Comparison of ENCODE assay signal across 28 cellular contexts in genomic region chr1:188594542-188595235, GRCh38.
DNase-seq lines count a peak whose midpoint lies in the region; ATAC-seq, FAIRE-seq and TF ChIP-seq lines count a peak whose summit lies in the region.
"Had no signal": no experiment of that assay in that cellular context is flagged by ENCODE, and none has a peak within 500 bp of the region (broad histone marks: within the 10 kb centered on the region; RNA-seq: fewer than 3 reads in every experiment).

No MANE protein-coding gene starts in this region.

- no peaks in the 10 kb centered on the region for H3K9me3 ChIP-seq in neural progenitor cell (ENCODE audit: low read depth)
- peaks cover 4% of the 10 kb centered on the region for H3K9me3 ChIP-seq in mesenchymal stem cell (ENCODE audit: control insufficient read depth, low read length)
- no peaks in the 10 kb centered on the region for H3K9me3 ChIP-seq in sigmoid colon
- H3K9me3 ChIP-seq: ascending aorta, colonic mucosa, tibial nerve had no signal

- TF ChIP-seq CTCF in D721Med (IDR thresholded peaks at IDR 0.05; ENCODE audit: insufficient read depth, missing control alignments) (peak; percentile 15), LNCAP (IDR thresholded peaks at IDR 0.05) (peak; percentile 72), astrocyte of the cerebellum (IDR thresholded peaks at IDR 0.05; ENCODE audit: low read depth, low read length, missing control alignments) (peak; percentile 33), neural progenitor cell (IDR thresholded peaks at IDR 0.05) (peak; percentile 52), sigmoid colon (IDR thresholded peaks at IDR 0.05) (no peak)

- no peak overlapping the region for H2BK15ac ChIP-seq in mesenchymal stem cell (ENCODE audit: low read depth, poor library complexity, severe bottlenecking)

- no peaks in the 10 kb centered on the region for H4K20me1 ChIP-seq in neural progenitor cell (ENCODE audit: low read depth)

- H3K4me3 ChIP-seq in astrocyte of the cerebellum (ENCODE audit: low read depth, low read length) (no peak overlapping the region), neural progenitor cell (no peak overlapping the region), mesenchymal stem cell (ENCODE audit: insufficient read depth in 1 of 2, low read depth in 1 of 2, low read length in 2 of 2) (no peak overlapping the region), sigmoid colon (no peak overlapping the region)
- H3K4me3 ChIP-seq: ascending aorta, colonic mucosa, GM12878, tibial nerve had no signal

- H4K8ac ChIP-seq in mesenchymal stem cell (ENCODE audit: low read length), result no peak overlapping the region

- no peaks in the 10 kb centered on the region for H3K79me1 ChIP-seq in mesenchymal stem cell (replicated peaks; ENCODE audit: low read length, poor library complexity, severe bottlenecking)

- no peak overlapping the region for H2BK12ac ChIP-seq in mesenchymal stem cell (ENCODE audit: low read length in 2 of 2)

- no peak overlapping the region for H3K27ac Mint-ChIP-seq in neural progenitor cell
- H3K27ac Mint-ChIP-seq: activated CD4-positive, alpha-beta T cell treated with anti-CD3 and anti-CD28 coated beads, Interleukin-2, amount 10 ng/mL, durations not matched to agents 7 days and 5 days; B cell; naive thymus-derived CD4-positive, alpha-beta T cell; T-cell had no signal

- no peaks in the 10 kb centered on the region for H3K79me2 ChIP-seq in neural progenitor cell (ENCODE audit: low read depth)
- H3K79me2 ChIP-seq: parathyroid adenoma had no signal

- H3K9ac ChIP-seq in neural progenitor cell (no peak overlapping the region), mesenchymal stem cell (ENCODE audit: low read length) (no peak overlapping the region)
- H3K9ac ChIP-seq: parathyroid adenoma had no signal

- no peak for TF ChIP-seq EP300 in sigmoid colon (IDR thresholded peaks at IDR 0.05)

- no peak overlapping the region for H2AFZ ChIP-seq in neural progenitor cell (replicated peaks)
- H2AFZ ChIP-seq in mesenchymal stem cell (ENCODE audit: low read depth, low read length), result no peak overlapping the region
- H2AFZ ChIP-seq: parathyroid adenoma had no signal

- H3K36me3 ChIP-seq in neural progenitor cell (no peaks in the 10 kb centered on the region), mesenchymal stem cell (ENCODE audit: control insufficient read depth in 1 of 2, insufficient read depth in 2 of 2, low read depth in 1 of 2, low read length in 2 of 2) (no peaks in the 10 kb centered on the region), sigmoid colon (no peaks in the 10 kb centered on the region)
- H3K36me3 ChIP-seq: ascending aorta, colonic mucosa, tibial nerve had no signal

- DNase-seq in D721Med (ENCODE audit: insufficient read length, low spot score) (no peak), astrocyte of the cerebellum (ENCODE audit: low read depth) (no peak), neural progenitor cell (ENCODE audit: low spot score) (no peak), Ammon's horn (ENCODE audit: low spot score) (no peak), mesenchymal stem cell (no peak), sigmoid colon (no peak)
- DNase-seq: activated CD4-positive, alpha-beta T cell treated with anti-CD3 and anti-CD28 coated beads, Interleukin-2, amount 10 ng/mL, durations not matched to agents 7 days and 5 days; activated naive CD4-positive, alpha-beta T cell treated with Interleukin-2 at 50 U/mL for 16 hours; Calu3; colonic mucosa; GF-D8; hypothalamus; KG1; kidney; mesendoderm; naive thymus-derived CD4-positive, alpha-beta T cell; NCI-H1105; NCI-H510A; stimulated activated naive CD8-positive, alpha-beta T cell treated with anti-CD3 and anti-CD28 coated beads, Interleukin-15, Interleukin-2, amounts not matched to agents 100 U/mL and 50 U/mL, for 24 hours; T-cell had no signal

- in situ Hi-C loops in astrocyte of the cerebellum (cut with HindIII; ENCODE audit: low sequenced_read_pairs), result no loop called here

- no peaks in the 10 kb centered on the region for H3F3A ChIP-seq in neural progenitor cell (ENCODE audit: low read depth)

- H3K27me3 ChIP-seq in neural progenitor cell, result no peaks in the 10 kb centered on the region
- H3K27me3 ChIP-seq in mesenchymal stem cell (ENCODE audit: control insufficient read depth in 1 of 2, insufficient read depth in 1 of 2, low read length in 2 of 2), result no peaks in the 10 kb centered on the region
- no peaks in the 10 kb centered on the region for H3K27me3 ChIP-seq in sigmoid colon
- H3K27me3 ChIP-seq: ascending aorta, colonic mucosa, tibial nerve had no signal

- H2BK120ac ChIP-seq in mesenchymal stem cell (ENCODE audit: low read depth, low read length), result no peak overlapping the region

- H3K27ac ChIP-seq in neural progenitor cell (no peak overlapping the region), mesenchymal stem cell (ENCODE audit: low read length, poor library complexity, severe bottlenecking) (no peak overlapping the region), sigmoid colon (no peak overlapping the region)
- H3K27ac ChIP-seq: ascending aorta, colonic mucosa, parathyroid adenoma, tibial nerve had no signal

- no peak for FAIRE-seq in D721Med (lab: Jason Lieb, UNC)
- FAIRE-seq: endometrium, GM12878, kidney had no signal

- H3K4me1 ChIP-seq in neural progenitor cell (no peaks in the 10 kb centered on the region), mesenchymal stem cell (ENCODE audit: control insufficient read depth, insufficient read depth, low read depth, low read length) (no peaks in the 10 kb centered on the region), sigmoid colon (no peaks in the 10 kb centered on the region)
- H3K4me1 ChIP-seq: ascending aorta, colonic mucosa, parathyroid adenoma, tibial nerve had no signal

- no peaks in the 10 kb centered on the region for H3K27me3 Mint-ChIP-seq in neural progenitor cell (ENCODE audit: insufficient read depth, low read depth)
- H3K27me3 Mint-ChIP-seq: activated CD4-positive, alpha-beta T cell treated with anti-CD3 and anti-CD28 coated beads, Interleukin-2, amount 10 ng/mL, durations not matched to agents 7 days and 5 days; B cell; naive thymus-derived CD4-positive, alpha-beta T cell; T-cell had no signal

- H3K4me1 Mint-ChIP-seq in neural progenitor cell, result no peaks in the 10 kb centered on the region
- H3K4me1 Mint-ChIP-seq: activated CD4-positive, alpha-beta T cell treated with anti-CD3 and anti-CD28 coated beads, Interleukin-2, amount 10 ng/mL, durations not matched to agents 7 days and 5 days; B cell; naive thymus-derived CD4-positive, alpha-beta T cell; T-cell had no signal

- H3K36me3 Mint-ChIP-seq in neural progenitor cell, result no peaks in the 10 kb centered on the region
- H3K36me3 Mint-ChIP-seq: T-cell had no signal

- no peak for TF ChIP-seq POLR2A in sigmoid colon (IDR thresholded peaks at IDR 0.05)

- no peak overlapping the region for H3K18ac ChIP-seq in mesenchymal stem cell (ENCODE audit: low read depth in 1 of 2, low read length in 2 of 2)

- H3K4me3 Mint-ChIP-seq in neural progenitor cell, result no peak overlapping the region
- H3K4me3 Mint-ChIP-seq: activated CD4-positive, alpha-beta T cell treated with anti-CD3 and anti-CD28 coated beads, Interleukin-2, amount 10 ng/mL, durations not matched to agents 7 days and 5 days; B cell; naive thymus-derived CD4-positive, alpha-beta T cell; T-cell had no signal

- H3K4ac ChIP-seq in mesenchymal stem cell (ENCODE audit: low read depth in 1 of 2, low read length in 2 of 2), result no peak overlapping the region

- H2AK5ac ChIP-seq in mesenchymal stem cell (ENCODE audit: low read length, severe bottlenecking), result no peak overlapping the region

- H4K91ac ChIP-seq in mesenchymal stem cell (ENCODE audit: low read length), result no peak overlapping the region

- H3K14ac ChIP-seq in mesenchymal stem cell (ENCODE audit: low read length in 2 of 2), result no peak overlapping the region

- no peak overlapping the region for H3K23ac ChIP-seq in mesenchymal stem cell (ENCODE audit: low read length in 2 of 2)

- intact Hi-C loops in sigmoid colon (cut with DNase I), result no loop called here

- no peaks in the 10 kb centered on the region for H3K9me3 Mint-ChIP-seq in neural progenitor cell

- no peak overlapping the region for H3K4me2 ChIP-seq in neural progenitor cell
- no peak overlapping the region for H3K4me2 ChIP-seq in mesenchymal stem cell (ENCODE audit: low read length, poor library complexity, severe bottlenecking)

- no peak for ATAC-seq in HG02610 (IDR thresholded peaks at IDR 0.05; ENCODE audit: unreplicated experiment)
- ATAC-seq: GM12878; naive thymus-derived CD4-positive, alpha-beta T cell; stimulated activated naive CD8-positive, alpha-beta T cell treated with anti-CD3 and anti-CD28 coated beads, Interleukin-15, Interleukin-2, amounts not matched to agents 100 U/mL and 50 U/mL, for 24 hours; T-cell had no signal

- H2BK5ac ChIP-seq in mesenchymal stem cell (ENCODE audit: low read depth, low read length, poor library complexity, severe bottlenecking), result no peak overlapping the region

- 54% methylated on average over 3 of the region's 5 CpGs for WGBS in mesenchymal stem cell
- 59 to 77% methylated on average over 5 of the region's 5 CpGs for WGBS in sigmoid colon, 2 donors

Comparison
In these comparisons a context has a peak if more than half of its experiments do, and no peak if none do; other contexts are left out.
1. CTCF ChIP-seq: peak in D721Med (single experiment), LNCAP (single experiment), astrocyte of the cerebellum (single experiment) and neural progenitor cell (single experiment); none in sigmoid colon (0 of 4).